Comparison of ENCODE assay signal across 8 cellular contexts in genomic region chr1:6785721-6786505, GRCh38. TPM values are rescaled to one million over a fixed set of nuclear protein-coding genes. Genes with fewer than 3 reads are reported as not detected.
A peak's percentile ranks its signal among the peaks of the same experiment; 100 is the strongest.
DNase-seq lines count a peak whose midpoint lies in the region; ATAC-seq and TF ChIP-seq lines count a peak whose summit lies in the region.

No MANE protein-coding gene starts in this region.

- peak overlapping the region; percentile 97 for H3K4me3 Mint-ChIP-seq in activated naive CD8-positive, alpha-beta T cell treated with anti-CD3 and anti-CD28 coated beads for 36 hours

- intact Hi-C loops in left ventricle myocardium inferior (cut with micrococcal nuclease) = no loop called here

- H3K36me3 Mint-ChIP-seq in activated naive CD8-positive, alpha-beta T cell treated with anti-CD3 and anti-CD28 coated beads for 36 hours = peaks cover 29% of the 10 kb centered on the region

- H3K27ac Mint-ChIP-seq in activated naive CD8-positive, alpha-beta T cell treated with anti-CD3 and anti-CD28 coated beads for 36 hours = peak overlapping the region; percentile 95

- H3K36me3 ChIP-seq in left ventricle myocardium inferior = no peaks in the 10 kb centered on the region

- no peaks in the 10 kb centered on the region for H3K27me3 ChIP-seq in left ventricle myocardium inferior (ENCODE audit: low read depth)

- H3K9me3 Mint-ChIP-seq in activated naive CD8-positive, alpha-beta T cell treated with anti-CD3 and anti-CD28 coated beads for 36 hours = no peaks in the 10 kb centered on the region

- peak; percentile 19 for ATAC-seq in GM19455 (IDR thresholded peaks at IDR 0.05; ENCODE audit: unreplicated experiment)

- H3K4me1 Mint-ChIP-seq in activated naive CD8-positive, alpha-beta T cell treated with anti-CD3 and anti-CD28 coated beads for 36 hours = peaks cover 44% of the 10 kb centered on the region

- H3K4me3 ChIP-seq in AG10803 (ENCODE audit: low read length) = peak overlapping the region; percentile 80
- H3K4me3 ChIP-seq in left ventricle myocardium inferior = peak overlapping the region; percentile 94

- DNase-seq in AG10803 (ENCODE audit: low read depth) = peak; percentile 17
- peak; percentile 61 for DNase-seq in activated naive CD8-positive, alpha-beta T cell treated with anti-CD3 and anti-CD28 coated beads for 36 hours
- DNase-seq in left ventricle myocardium inferior = peak; percentile 49
- peak; percentile 65 for DNase-seq in retina
- DNase-seq in NCI-H1436 (lab: John Stamatoyannopoulos, UW) = no peak
- no peak for DNase-seq in NOMO-1 treated with dmso at 0.1 percent for 144 hours (lab: John Stamatoyannopoulos, UW; ENCODE audit: unreplicated experiment)

- H3K27me3 Mint-ChIP-seq in activated naive CD8-positive, alpha-beta T cell treated with anti-CD3 and anti-CD28 coated beads for 36 hours = no peaks in the 10 kb centered on the region

- no peaks in the 10 kb centered on the region for H3K9me3 ChIP-seq in left ventricle myocardium inferior (replicated peaks)

- TF ChIP-seq CTCF in AG10803 (conservative IDR thresholded peaks at IDR 0.05; ENCODE audit: low read length) (no peak), left ventricle myocardium inferior (IDR thresholded peaks at IDR 0.05; ENCODE audit: borderline replicate concordance) (peak; percentile 18)

- peaks cover 67% of the 10 kb centered on the region for H3K4me1 ChIP-seq in left ventricle myocardium inferior

- H3K27ac ChIP-seq in left ventricle myocardium inferior (replicated peaks) = peak overlapping the region; percentile 89

TF ChIP-seq in PFSK-1, 5 proteins besides CTCF, POLR2A, EP300 and RAD21:
- TF ChIP-seq REST (IDR thresholded peaks at IDR 0.05; ENCODE audit: insufficient read depth in 1 of 2, low read depth in 2 of 2, low read length in 2 of 2) = no peak
- TF ChIP-seq POLR2AphosphoS5 (IDR thresholded peaks at IDR 0.05; ENCODE audit: low read depth, low read length) = no peak
- peak; percentile 37; the same call in 1 of the 2 replicates for TF ChIP-seq SIN3A (IDR thresholded peaks at IDR 0.05; ENCODE audit: borderline replicate concordance, insufficient read depth, low read length)

RNA-seq across cellular contexts. Expression of gene CAMTA1, which starts 0.7 kb away (rescaled TPM):
- polyA plus RNA-seq in PFSK-1 (2012; ENCODE audit: insufficient read length, low read depth) = 96.3 TPM
- 10 to 100 TPM; 70.4 to 71.4 TPM for total RNA-seq in activated naive CD8-positive, alpha-beta T cell treated with anti-CD3 and anti-CD28 coated beads for 36 hours
- 160 TPM for total RNA-seq in left ventricle myocardium inferior

Comparison
In these comparisons a context has a peak if more than half of its experiments do, and no peak if none do; other contexts are left out.
1. DNase-seq: peak in AG10803 (single experiment), activated naive CD8-positive, alpha-beta T cell treated with anti-CD3 and anti-CD28 coated beads for 36 hours (single experiment), left ventricle myocardium inferior (single experiment) and retina (single experiment); none in NCI-H1436 (single experiment) and NOMO-1 treated with dmso at 0.1 percent for 144 hours (single experiment).